In the genomic region with DNA sequence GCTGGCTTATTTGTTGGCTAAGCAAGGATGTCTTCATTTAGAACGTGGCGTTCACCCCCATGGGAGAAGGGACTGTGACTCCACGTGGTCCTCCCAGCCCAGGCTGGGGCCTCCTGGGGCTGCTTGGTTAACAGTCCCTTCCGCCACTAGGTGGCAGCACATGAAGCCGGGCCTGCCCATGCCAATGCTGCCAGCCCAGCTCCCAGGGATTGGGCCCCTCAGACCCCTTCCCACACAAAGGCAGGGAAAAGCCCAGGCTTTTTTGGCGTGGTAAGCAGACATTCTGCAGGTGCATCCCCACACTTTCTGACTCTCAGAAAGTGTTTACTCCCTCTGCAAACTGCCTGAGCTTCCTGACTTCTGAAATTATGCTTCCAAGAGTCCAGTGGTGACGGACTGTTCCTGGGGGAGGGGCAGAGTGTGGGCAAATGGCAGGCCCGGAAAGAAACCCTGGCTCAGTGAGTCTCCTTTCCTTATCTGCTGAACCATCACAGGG, we compare ENCODE assay signal across 9 cellular contexts. TPM values are rescaled to one million over a fixed set of nuclear protein-coding genes. Genes with fewer than 3 reads are reported as not detected.
DNase-seq lines count a peak whose midpoint lies in the region; ATAC-seq and TF ChIP-seq lines count a peak whose summit lies in the region.
"Had no signal": no experiment of that assay in that cellular context is flagged by ENCODE, and none has a peak within 500 bp of the region (broad histone marks: within the 10 kb centered on the region; RNA-seq: fewer than 3 reads in every experiment).

No MANE protein-coding gene starts in this region.

- H3K4me1 Mint-ChIP-seq in CD4-positive, alpha-beta T cell (ENCODE audit: low read depth): peaks cover 47% of the 10 kb centered on the region
- H3K4me1 Mint-ChIP-seq in activated T-helper 2 cell treated with anti-CD3 and anti-CD28 coated beads, Interferon-gamma antibody, Interleukin-2, Interleukin-4, amounts not matched to agents 10 μg/mL and 5 μg/mL and 100 μg/mL, durations not matched to agents 14 hours and 24 hours and 36 hours (ENCODE audit: low read depth): peaks cover 30% of the 10 kb centered on the region

- H3K27ac ChIP-seq in CD4-positive, alpha-beta T cell (ENCODE audit: low read depth, low read length): no peak overlapping the region
- H3K27ac ChIP-seq in foreskin keratinocyte (no peak overlapping the region), thoracic aorta (no peak overlapping the region)

- peak overlapping the region; percentile 65 for H3K4me3 Mint-ChIP-seq in CD4-positive, alpha-beta T cell
- no peak overlapping the region for H3K4me3 Mint-ChIP-seq in activated T-helper 2 cell treated with anti-CD3 and anti-CD28 coated beads, Interferon-gamma antibody, Interleukin-2, Interleukin-4, amounts not matched to agents 10 μg/mL and 5 μg/mL and 100 μg/mL, durations not matched to agents 14 hours and 24 hours and 36 hours (ENCODE audit: low read depth)

- DNase-seq in CD4-positive, alpha-beta T cell: peak; percentile 69 to 87 (median 78)
- DNase-seq in HFF-Myc (ENCODE audit: extremely low read depth, low read depth): no peak
- peak; percentile 67 for DNase-seq in RKO (ENCODE audit: low spot score)
- DNase-seq in activated T-helper 2 cell treated with anti-CD3 and anti-CD28 coated beads, Interferon-gamma antibody, Interleukin-2, Interleukin-4, amounts not matched to agents 10 μg/mL and 5 μg/mL and 100 μg/mL, durations not matched to agents 14 hours and 24 hours and 36 hours (ENCODE audit: low spot score): peak; percentile 70
- DNase-seq in foreskin keratinocyte: no peak
- peak; percentile 85 for DNase-seq in omental fat pad (ENCODE audit: low spot score)
- peak; percentile 38 for DNase-seq in thoracic aorta (ENCODE audit: low spot score)
- DNase-seq in cortex of kidney (lab: John Stamatoyannopoulos, UW): no peak

- no peaks in the 10 kb centered on the region for H3K27me3 ChIP-seq in CD4-positive, alpha-beta T cell (ENCODE audit: control insufficient read depth, insufficient read depth, low read length)
- H3K27me3 ChIP-seq in foreskin keratinocyte: peaks cover 17% of the 10 kb centered on the region
- no peaks in the 10 kb centered on the region for H3K27me3 ChIP-seq in thoracic aorta (replicated peaks; ENCODE audit: insufficient read depth)

- H3K9me3 Mint-ChIP-seq in CD4-positive, alpha-beta T cell: no peaks in the 10 kb centered on the region
- no peaks in the 10 kb centered on the region for H3K9me3 Mint-ChIP-seq in activated T-helper 2 cell treated with anti-CD3 and anti-CD28 coated beads, Interferon-gamma antibody, Interleukin-2, Interleukin-4, amounts not matched to agents 10 μg/mL and 5 μg/mL and 100 μg/mL, durations not matched to agents 14 hours and 24 hours and 36 hours
- H3K9me3 Mint-ChIP-seq: T-helper 1 cell treated with Interleukin-12 subunit alpha and Interleukin-12 subunit beta and Interleukin-4 antibody, amounts not matched to agents 30 μg/mL and 1 μg/mL, for 36 hours had no signal

- H3K9me3 ChIP-seq in CD4-positive, alpha-beta T cell (ENCODE audit: control insufficient read depth, low read length): no peaks in the 10 kb centered on the region
- H3K9me3 ChIP-seq in thoracic aorta: no peaks in the 10 kb centered on the region

- POLR2A ChIA-PET in CD4-positive, alpha-beta T cell (lab: Charles Lee): interaction anchor here (1.1 to 4.2 kb wide), 3 partner anchors 135 to 448 kb away, joined by 4 to 38 read pairs (median 5); no protein-coding TSS in a partner anchor

- H3K4me1 ChIP-seq in foreskin keratinocyte (no peaks in the 10 kb centered on the region), thoracic aorta (ENCODE audit: control insufficient read depth in 1 of 2, low read depth in 2 of 2) (peaks cover 34 to 68% of the 10 kb centered on the region in 2 donors)

- TF ChIP-seq CTCF in CD4-positive, alpha-beta T cell (IDR thresholded peaks at IDR 0.05): peak; percentile 92
- peak; percentile 97 for TF ChIP-seq CTCF in HFF-Myc (IDR thresholded peaks at IDR 0.05; ENCODE audit: low read depth, low read length, missing control alignments)
- TF ChIP-seq CTCF in foreskin keratinocyte (conservative IDR thresholded peaks at IDR 0.05): peak; percentile 85
- TF ChIP-seq CTCF in omental fat pad (IDR thresholded peaks at IDR 0.05): peak in 2 of 3 donors; percentile 45 to 78
- peak; percentile 87 for TF ChIP-seq CTCF in thoracic aorta (IDR thresholded peaks at IDR 0.05)

- H3K27me3 Mint-ChIP-seq in CD4-positive, alpha-beta T cell: no peaks in the 10 kb centered on the region
- peaks cover 8% of the 10 kb centered on the region for H3K27me3 Mint-ChIP-seq in activated T-helper 2 cell treated with anti-CD3 and anti-CD28 coated beads, Interferon-gamma antibody, Interleukin-2, Interleukin-4, amounts not matched to agents 10 μg/mL and 5 μg/mL and 100 μg/mL, durations not matched to agents 14 hours and 24 hours and 36 hours (ENCODE audit: low read depth)

- ATAC-seq in CD4-positive, alpha-beta T cell (ENCODE audit: poor library complexity): peak; percentile 41
- ATAC-seq in foreskin keratinocyte (peak; percentile 32), omental fat pad (ENCODE audit: low FRiP score) (no peak), thoracic aorta (ENCODE audit: insufficient number of reproducible peaks, low FRiP score, low read depth) (no peak)

- no peak overlapping the region for H3K4me3 ChIP-seq in HFF-Myc (replicated peaks; ENCODE audit: low read depth, low read length)
- H3K4me3 ChIP-seq in thoracic aorta: no peak overlapping the region

- CTCF ChIA-PET in CD4-positive, alpha-beta T cell (lab: Charles Lee): interaction anchor here (0.6 to 3.5 kb wide), 16 partner anchors 8 to 530 kb away, joined by 3 to 73 read pairs (median 4); a partner anchor contains a TSS

- peaks cover 29% of the 10 kb centered on the region for H3K36me3 Mint-ChIP-seq in CD4-positive, alpha-beta T cell (ENCODE audit: low read depth)
- H3K36me3 Mint-ChIP-seq in activated T-helper 2 cell treated with anti-CD3 and anti-CD28 coated beads, Interferon-gamma antibody, Interleukin-2, Interleukin-4, amounts not matched to agents 10 μg/mL and 5 μg/mL and 100 μg/mL, durations not matched to agents 14 hours and 24 hours and 36 hours (ENCODE audit: low read depth): peaks cover 47% of the 10 kb centered on the region

- intact Hi-C loops in CD4-positive, alpha-beta T cell (cut with DNase I, micrococcal nuclease): loop anchor here in 1 of 2 experiments (5.0 kb wide), 1 partner anchor 58 kb away; no protein-coding TSS in a partner anchor
- intact Hi-C loops in activated T-helper 2 cell treated with anti-CD3 and anti-CD28 coated beads, Interferon-gamma antibody, Interleukin-2, Interleukin-4, amounts not matched to agents 10 μg/mL and 5 μg/mL and 100 μg/mL, durations not matched to agents 14 hours and 24 hours and 36 hours (cut with micrococcal nuclease): no loop called here

- H3K27ac Mint-ChIP-seq in CD4-positive, alpha-beta T cell: peak overlapping the region; percentile 52
- H3K27ac Mint-ChIP-seq in activated T-helper 2 cell treated with anti-CD3 and anti-CD28 coated beads, Interferon-gamma antibody, Interleukin-2, Interleukin-4, amounts not matched to agents 10 μg/mL and 5 μg/mL and 100 μg/mL, durations not matched to agents 14 hours and 24 hours and 36 hours: peak overlapping the region; percentile 62

- peaks cover 22% of the 10 kb centered on the region for H3K36me3 ChIP-seq in thoracic aorta

RNA-seq across cellular contexts. Expression of a gene that starts 3.1 kb away (rescaled TPM):
- total RNA-seq in CD4-positive, alpha-beta T cell: 10 to 100 TPM; 41.6 to 42.8 TPM
- total RNA-seq in activated T-helper 2 cell treated with anti-CD3 and anti-CD28 coated beads, Interferon-gamma antibody, Interleukin-2, Interleukin-4, amounts not matched to agents 10 μg/mL and 5 μg/mL and 100 μg/mL, durations not matched to agents 14 hours and 24 hours and 36 hours: 117 and 120 TPM in 2 replicates
- total RNA-seq in foreskin keratinocyte: 23.2 and 32.7 TPM in 2 replicates
- 8.5 and 11.4 TPM in 2 replicates for polyA plus RNA-seq in foreskin keratinocyte
- 10 to 100 TPM; 27.4 to 59.6 (median 34.9) TPM for total RNA-seq in omental fat pad
- total RNA-seq in thoracic aorta: 100 to 1,000 TPM in 1 of 2 donors, 10 to 100 TPM in 1; 80.1 to 111 TPM

RNA-seq across cellular contexts. Expression of a gene that starts 25.1 kb away (rescaled TPM):
- 1 to 10 TPM; 4.2 to 4.6 TPM for total RNA-seq in CD4-positive, alpha-beta T cell
- total RNA-seq in activated T-helper 2 cell treated with anti-CD3 and anti-CD28 coated beads, Interferon-gamma antibody, Interleukin-2, Interleukin-4, amounts not matched to agents 10 μg/mL and 5 μg/mL and 100 μg/mL, durations not matched to agents 14 hours and 24 hours and 36 hours: 1.4 and 1.7 TPM in 2 replicates
- total RNA-seq in foreskin keratinocyte: 0.04 and 0.07 TPM in 2 replicates
- polyA plus RNA-seq in foreskin keratinocyte: 0.03 and 0.06 TPM in 2 replicates
- total RNA-seq in omental fat pad: 1 to 10 TPM; 2.4 to 3.8 (median 3.0) TPM
- 10 to 100 TPM; 29.3 to 50.8 TPM for total RNA-seq in thoracic aorta

Comparison
In these comparisons a context has a peak if more than half of its experiments do, and no peak if none do; other contexts are left out.
1. ATAC-seq: peak in CD4-positive, alpha-beta T cell (single experiment) and foreskin keratinocyte (single experiment); none in omental fat pad (single experiment) and thoracic aorta (single experiment).
2. DNase-seq: peak in CD4-positive, alpha-beta T cell (10 of 10), RKO (single experiment), activated T-helper 2 cell treated with anti-CD3 and anti-CD28 coated beads, Interferon-gamma antibody, Interleukin-2, Interleukin-4, amounts not matched to agents 10 μg/mL and 5 μg/mL and 100 μg/mL, durations not matched to agents 14 hours and 24 hours and 36 hours (single experiment), omental fat pad (single experiment) and thoracic aorta (single experiment); none in HFF-Myc (single experiment), foreskin keratinocyte (0 of 2) and cortex of kidney (single experiment).
3. RNA of a gene that starts 25.1 kb away (total RNA-seq): 29.3 to 50.8 TPM in thoracic aorta; 4.2 to 4.6 TPM in CD4-positive, alpha-beta T cell, 2.4 to 3.8 TPM in omental fat pad, 1.4 to 1.7 TPM in activated T-helper 2 cell treated with anti-CD3 and anti-CD28 coated beads, Interferon-gamma antibody, Interleukin-2, Interleukin-4, amounts not matched to agents 10 μg/mL and 5 μg/mL and 100 μg/mL, durations not matched to agents 14 hours and 24 hours and 36 hours and 0.04 to 0.07 TPM in foreskin keratinocyte; every median in the first group is over 4 times any median in the second.
4. Peak in every context shown above with its lines, with median percentiles within 50 percentile points of each other: CTCF ChIP-seq.